In the genomic region with DNA sequence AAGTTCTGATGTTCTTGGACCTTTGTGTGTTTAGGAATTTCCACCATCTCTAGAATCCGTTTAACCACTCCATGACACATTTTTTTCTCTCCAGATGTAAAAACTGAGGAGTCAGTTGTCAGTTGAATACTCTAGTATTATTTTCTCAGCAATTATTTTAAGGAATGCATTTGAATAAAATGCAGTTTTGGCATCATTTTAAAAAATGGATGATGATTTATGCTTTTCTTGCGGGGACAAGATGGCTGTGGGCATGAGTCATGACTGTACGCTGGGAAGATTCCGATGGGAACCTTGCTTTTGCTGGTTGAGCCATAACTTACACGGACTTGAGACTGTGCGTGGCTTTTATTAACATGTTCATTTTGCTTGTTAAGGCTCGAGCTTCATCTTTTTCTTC, we compare ENCODE assay signal across 16 cellular contexts.
DNase-seq lines count a peak whose midpoint lies in the region; TF ChIP-seq lines count a peak whose summit lies in the region.
"Had no signal": no experiment of that assay in that cellular context is flagged by ENCODE, and none has a peak within 500 bp of the region (broad histone marks: within the 10 kb centered on the region; RNA-seq: fewer than 3 reads in every experiment).

No MANE protein-coding gene starts in this region.

- H3K79me1 ChIP-seq in mesendoderm (ENCODE audit: low read length), result no peaks in the 10 kb centered on the region

- no peak overlapping the region for H3K18ac ChIP-seq in mesendoderm (ENCODE audit: low read length)

- no peak overlapping the region for H2BK15ac ChIP-seq in mesendoderm (replicated peaks; ENCODE audit: low read depth)

- H3K36me3 ChIP-seq in adipocyte (ENCODE audit: control insufficient read depth, insufficient read depth, low read length, severe bottlenecking) (no peaks in the 10 kb centered on the region), subcutaneous abdominal adipose tissue (ENCODE audit: control insufficient read depth in 5 of 5, insufficient read depth in 5 of 5, low read length in 5 of 5) (no peaks in the 10 kb centered on the region), vagina (no peaks in the 10 kb centered on the region), mesendoderm (ENCODE audit: control insufficient read depth, insufficient read depth, low read length) (no peaks in the 10 kb centered on the region)
- H3K36me3 ChIP-seq: heart right ventricle had no signal

- no peaks in the 10 kb centered on the region for H3K36me3 Mint-ChIP-seq in activated CD4-positive, alpha-beta memory T cell treated with anti-CD3 and anti-CD28 coated beads for 36 hours
- H3K36me3 Mint-ChIP-seq: brain had no signal

- H3K4me3 ChIP-seq in adipocyte (ENCODE audit: low read length) (peak overlapping the region; percentile 49), fibroblast of the aortic adventitia (ENCODE audit: low read depth, low read length) (no peak overlapping the region), subcutaneous abdominal adipose tissue (ENCODE audit: low read depth in 1 of 5, low read length in 5 of 5) (no peak overlapping the region), vagina (no peak overlapping the region), mesendoderm (ENCODE audit: low read length) (no peak overlapping the region)
- H3K4me3 ChIP-seq: heart right ventricle, testis had no signal

- DNase-seq in ELR (ENCODE audit: low read depth), result peak; percentile 78
- DNase-seq in adipocyte (ENCODE audit: low read depth), result peak; percentile 24
- peak; percentile 94 for DNase-seq in fibroblast of the aortic adventitia (ENCODE audit: low read depth)
- DNase-seq in vagina (ENCODE audit: extremely low spot score in 2 of 2), result no peak
- DNase-seq in activated CD4-positive, alpha-beta memory T cell treated with anti-CD3 and anti-CD28 coated beads for 36 hours, result no peak
- DNase-seq in SIG-M5 (lab: John Stamatoyannopoulos, UW), result no peak
- no peak for DNase-seq in mesendoderm
- DNase-seq: activated gamma-delta T cell; CD4-positive, alpha-beta T cell; effector CD8-positive, alpha-beta T cell; heart right ventricle; kidney glomerular epithelial cell; NCI-H1417; testis had no signal

- H4K8ac ChIP-seq in mesendoderm (ENCODE audit: low read depth, low read length), result no peak overlapping the region

- CTCF ChIA-PET in activated CD4-positive, alpha-beta memory T cell treated with anti-CD3 and anti-CD28 coated beads for 36 hours (lab: Charles Lee), result no interaction called here

- H3K9me3 ChIP-seq in adipocyte (ENCODE audit: control insufficient read depth, low read length), result no peaks in the 10 kb centered on the region
- no peaks in the 10 kb centered on the region for H3K9me3 ChIP-seq in subcutaneous abdominal adipose tissue (ENCODE audit: control insufficient read depth in 5 of 5, low read length in 5 of 5)
- H3K9me3 ChIP-seq in vagina, result no peaks in the 10 kb centered on the region
- H3K9me3 ChIP-seq: heart right ventricle, testis had no signal

- H3K9ac ChIP-seq in adipocyte (ENCODE audit: low read length) (peak overlapping the region; percentile 67), subcutaneous abdominal adipose tissue (ENCODE audit: low read length in 5 of 5) (no peak overlapping the region), mesendoderm (ENCODE audit: low read length) (no peak overlapping the region)

- H3K27me3 Mint-ChIP-seq in activated CD4-positive, alpha-beta memory T cell treated with anti-CD3 and anti-CD28 coated beads for 36 hours, result no peaks in the 10 kb centered on the region
- H3K27me3 Mint-ChIP-seq: CD4-positive, alpha-beta T cell had no signal

- no peak overlapping the region for H3K4me2 ChIP-seq in mesendoderm (ENCODE audit: low read length)

- no peak overlapping the region for H2BK5ac ChIP-seq in mesendoderm (ENCODE audit: low read length)

- H3K4me1 ChIP-seq in adipocyte (ENCODE audit: control insufficient read depth, insufficient read depth, low read length) (peaks cover 30% of the 10 kb centered on the region), subcutaneous abdominal adipose tissue (ENCODE audit: control insufficient read depth in 5 of 5, insufficient read depth in 5 of 5, low read length in 5 of 5) (peaks cover 0 to 3% (median 0%) of the 10 kb centered on the region in 5 donors), vagina (peaks cover 15% of the 10 kb centered on the region), mesendoderm (ENCODE audit: control insufficient read depth, low read depth, low read length) (peaks cover 7% of the 10 kb centered on the region)
- H3K4me1 ChIP-seq: testis had no signal

- no peak overlapping the region for H3K4ac ChIP-seq in mesendoderm (ENCODE audit: low read depth, low read length)

- no peaks in the 10 kb centered on the region for H3K27me3 ChIP-seq in adipocyte (replicated peaks; ENCODE audit: control insufficient read depth, insufficient read depth, low read length)
- H3K27me3 ChIP-seq in subcutaneous abdominal adipose tissue (ENCODE audit: control insufficient read depth in 5 of 5, insufficient read depth in 4 of 5, low read length in 5 of 5), result no peaks in the 10 kb centered on the region
- no peaks in the 10 kb centered on the region for H3K27me3 ChIP-seq in vagina
- no peaks in the 10 kb centered on the region for H3K27me3 ChIP-seq in mesendoderm (ENCODE audit: insufficient read depth, low read length, poor library complexity)
- H3K27me3 ChIP-seq: heart right ventricle, testis had no signal

- H2BK120ac ChIP-seq in mesendoderm (ENCODE audit: low read depth, low read length), result no peak overlapping the region

- H3K4me1 Mint-ChIP-seq in activated CD4-positive, alpha-beta memory T cell treated with anti-CD3 and anti-CD28 coated beads for 36 hours (ENCODE audit: low read depth), result no peaks in the 10 kb centered on the region

- TF ChIP-seq CTCF in fibroblast of the aortic adventitia (IDR thresholded peaks at IDR 0.05; ENCODE audit: insufficient read depth, low read length) (no peak), vagina (IDR thresholded peaks at IDR 0.05) (no peak)

- no peak overlapping the region for H3K27ac Mint-ChIP-seq in activated CD4-positive, alpha-beta memory T cell treated with anti-CD3 and anti-CD28 coated beads for 36 hours
- H3K27ac Mint-ChIP-seq: brain; CD4-positive, alpha-beta T cell had no signal

- POLR2A ChIA-PET in activated CD4-positive, alpha-beta memory T cell treated with anti-CD3 and anti-CD28 coated beads for 36 hours (lab: Charles Lee), result no interaction called here

- WGBS in mesendoderm (ENCODE audit: extremely low coverage, insufficient coverage, low lambda C conversion rate), result no CpG with 5 or more reads among the region's 7 CpGs

- no peak overlapping the region for H3K4me3 Mint-ChIP-seq in activated CD4-positive, alpha-beta memory T cell treated with anti-CD3 and anti-CD28 coated beads for 36 hours
- H3K4me3 Mint-ChIP-seq: brain; CD4-positive, alpha-beta T cell had no signal

- intact Hi-C loops in vagina (cut with DNase I), result no loop called here
- intact Hi-C loops in activated CD4-positive, alpha-beta memory T cell treated with anti-CD3 and anti-CD28 coated beads for 36 hours (cut with micrococcal nuclease), result no loop called here

- no peak overlapping the region for H2AK5ac ChIP-seq in mesendoderm (ENCODE audit: low read length)

- no peaks in the 10 kb centered on the region for H3K79me2 ChIP-seq in mesendoderm (ENCODE audit: control insufficient read depth, insufficient read depth, low read length)

- no peaks in the 10 kb centered on the region for H3K9me3 Mint-ChIP-seq in activated CD4-positive, alpha-beta memory T cell treated with anti-CD3 and anti-CD28 coated beads for 36 hours
- H3K9me3 Mint-ChIP-seq: brain had no signal

- TF ChIP-seq POLR2A in vagina (IDR thresholded peaks at IDR 0.05), result no peak

- H3K27ac ChIP-seq in subcutaneous abdominal adipose tissue (ENCODE audit: low read depth, low read length) (peak overlapping the region; percentile 0), vagina (no peak overlapping the region), mesendoderm (ENCODE audit: low read depth, low read length) (no peak overlapping the region)
- H3K27ac ChIP-seq: heart right ventricle, testis had no signal

- H3K23ac ChIP-seq in mesendoderm (ENCODE audit: low read length), result no peak overlapping the region

- H4K5ac ChIP-seq in mesendoderm (ENCODE audit: low read length), result no peak overlapping the region

- H3K56ac ChIP-seq in mesendoderm (ENCODE audit: low read length), result no peak overlapping the region

Comparison
In these comparisons a context has a peak if more than half of its experiments do, and no peak if none do; other contexts are left out.
1. DNase-seq: peak in ELR (single experiment), adipocyte (single experiment) and fibroblast of the aortic adventitia (single experiment); none in vagina (0 of 2), activated CD4-positive, alpha-beta memory T cell treated with anti-CD3 and anti-CD28 coated beads for 36 hours (single experiment), SIG-M5 (single experiment) and mesendoderm (single experiment).